In genomic region chr11:6320411-6321207, GRCh38 we compare ENCODE assay signal across 8 cellular contexts. TPM values are rescaled to one million over a fixed set of nuclear protein-coding genes. Genes with fewer than 3 reads are reported as not detected.
DNase-seq lines count a peak whose midpoint lies in the region; ATAC-seq and TF ChIP-seq lines count a peak whose summit lies in the region.

A gene with protein sequence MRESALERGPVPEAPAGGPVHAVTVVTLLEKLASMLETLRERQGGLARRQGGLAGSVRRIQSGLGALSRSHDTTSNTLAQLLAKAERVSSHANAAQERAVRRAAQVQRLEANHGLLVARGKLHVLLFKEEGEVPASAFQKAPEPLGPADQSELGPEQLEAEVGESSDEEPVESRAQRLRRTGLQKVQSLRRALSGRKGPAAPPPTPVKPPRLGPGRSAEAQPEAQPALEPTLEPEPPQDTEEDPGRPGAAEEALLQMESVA (minus strand): TSS chr11:6320501. CDS start chr11:6320476, 25 bp downstream.

- H3K4me1 Mint-ChIP-seq in activated naive CD8-positive, alpha-beta T cell (ENCODE audit: low read depth): peaks cover 28% of the 10 kb centered on the region

- DNase-seq in AG09319 (ENCODE audit: extremely low read depth, low read depth): peak; percentile 66
- DNase-seq in LHCN-M2 (ENCODE audit: low read depth): peak; percentile 86
- peak; percentile 91 for DNase-seq in Right ventricle myocardium inferior (ENCODE audit: missing footprints)
- peak; percentile 90 to 92 for DNase-seq in psoas muscle
- no peak for DNase-seq in superior temporal gyrus (ENCODE audit: extremely low spot score)
- DNase-seq in GM19238 (ENCODE audit: insufficient read length, low spot score): no peak

- peak within 1 kb of the TSS; percentile 79 for H3K4me3 Mint-ChIP-seq in activated naive CD8-positive, alpha-beta T cell

- 16 to 21% (median 17%) methylated on average over 42 to 44 of the region's 44 CpGs for WGBS in psoas muscle, 3 donors

- H3K27me3 Mint-ChIP-seq in activated naive CD8-positive, alpha-beta T cell: peaks cover 24% of the 10 kb centered on the region

- intact Hi-C loops in Right ventricle myocardium inferior (cut with DNase I): loop anchor here (5.0 kb wide), 1 partner anchor 42 kb away; no protein-coding TSS in a partner anchor
- intact Hi-C loops in psoas muscle (cut with DNase I): no loop called here

- TF ChIP-seq CTCF in AG09319 (IDR thresholded peaks at IDR 0.05; ENCODE audit: low read depth, low read length) (no peak), psoas muscle (IDR thresholded peaks at IDR 0.05) (no peak)

- no peaks in the 10 kb centered on the region for H3K9me3 Mint-ChIP-seq in activated naive CD8-positive, alpha-beta T cell (ENCODE audit: low read depth)

- ATAC-seq in GM19463 (IDR thresholded peaks at IDR 0.05; ENCODE audit: unreplicated experiment) (peak; percentile 51), Right ventricle myocardium inferior (peak; percentile 84), psoas muscle (peak; percentile 61 to 76 (median 74))

- peak within 1 kb of the TSS; percentile 81 for H3K27ac Mint-ChIP-seq in activated naive CD8-positive, alpha-beta T cell

- peak within 1 kb of the TSS; percentile 96 for H3K27ac ChIP-seq in psoas muscle

- H3K9me3 ChIP-seq in psoas muscle: no peaks in the 10 kb centered on the region

- peaks cover 27% of the 10 kb centered on the region for H3K4me1 ChIP-seq in psoas muscle

- peak within 1 kb of the TSS; percentile 78 for H3K4me3 ChIP-seq in psoas muscle

- no peaks in the 10 kb centered on the region for H3K27me3 ChIP-seq in psoas muscle (ENCODE audit: insufficient read depth in 3 of 3, low read length in 2 of 3)

- H3K36me3 ChIP-seq in psoas muscle (ENCODE audit: insufficient read depth in 1 of 2, low read depth in 1 of 2): no peaks in the 10 kb centered on the region

- H3K36me3 Mint-ChIP-seq in activated naive CD8-positive, alpha-beta T cell: no peaks in the 10 kb centered on the region

RNA-seq across cellular contexts. Expression of the gene that starts here (rescaled TPM):
- 376 and 433 TPM in 2 replicates for total RNA-seq in LHCN-M2 (2014; rRNA removed)
- polyA plus RNA-seq in LHCN-M2 (2012): 156 TPM
- total RNA-seq in Right ventricle myocardium inferior: 42.5 TPM
- 10 to 100 TPM; 14.2 to 25.5 (median 15.4) TPM for total RNA-seq in psoas muscle
- 10 to 100 TPM; 21.5 to 24.7 (median 23.5) TPM for polyA plus RNA-seq in psoas muscle

Comparison
In these comparisons a context has a peak if more than half of its experiments do, and no peak if none do; other contexts are left out.
1. DNase-seq: peak in AG09319 (single experiment), LHCN-M2 (single experiment), Right ventricle myocardium inferior (single experiment) and psoas muscle (2 of 2); none in superior temporal gyrus (single experiment) and GM19238 (single experiment).
2. Peak in every context shown above with its lines, with median percentiles within 50 percentile points of each other: ATAC-seq.